8 cellular contexts compared by ENCODE assay signal in genomic region chr17:7844292-7845154, GRCh38. TPM values are rescaled to one million over a fixed set of nuclear protein-coding genes. Genes with fewer than 3 reads are reported as not detected.
DNase-seq lines count a peak whose midpoint lies in the region; TF ChIP-seq lines count a peak whose summit lies in the region.

No MANE protein-coding gene starts in this region.

- H3K9me3 Mint-ChIP-seq in type B pancreatic cell = no peaks in the 10 kb centered on the region

- H3K36me3 ChIP-seq in HEK293 (ENCODE audit: control insufficient read depth in 2 of 2, insufficient read depth in 1 of 2, low read length in 2 of 2) (peaks cover 9 to 40% of the 10 kb centered on the region in 2 experiments), adipocyte (ENCODE audit: control insufficient read depth, insufficient read depth, low read length, severe bottlenecking) (peaks cover 14% of the 10 kb centered on the region), cardiac muscle cell (peaks cover 35% of the 10 kb centered on the region), ovary (no peaks in the 10 kb centered on the region)

- TF ChIP-seq POLR2A in NB4 (IDR thresholded peaks at IDR 0.05; ENCODE audit: extremely low read depth, insufficient read length) (peak; percentile 18), ovary (IDR thresholded peaks at IDR 0.05) (peak; percentile 71)

- no peak for TF ChIP-seq EP300 in ovary (IDR thresholded peaks at IDR 0.05)

- H3K27me3 ChIP-seq in adipocyte (replicated peaks; ENCODE audit: control insufficient read depth, insufficient read depth, low read length) (no peaks in the 10 kb centered on the region), cardiac muscle cell (no peaks in the 10 kb centered on the region), ovary (no peaks in the 10 kb centered on the region)

- CTCF ChIA-PET in HEK293 (lab: Yijun Ruan, JAX) = interaction anchor here (1.0 to 2.9 kb wide), 7 partner anchors 10 to 101 kb away, joined by 3 to 15 read pairs (median 3); partner anchors contain the start of gene NAA38

- intact Hi-C loops in ovary (cut with DNase I) = loop anchor here in 1 of 4 donors (10.0 kb wide), 1 partner anchor 310 kb away; the partner anchor contains the start of gene PER1

- peak overlapping the region; percentile 96 for H3K9ac ChIP-seq in adipocyte (ENCODE audit: low read length)

- peaks cover 20% of the 10 kb centered on the region for H3K4me1 Mint-ChIP-seq in type B pancreatic cell (ENCODE audit: unreplicated experiment)

- peaks cover 16% of the 10 kb centered on the region for H3K4me1 ChIP-seq in HEK293 (ENCODE audit: control insufficient read depth, insufficient read depth, low read length)
- H3K4me1 ChIP-seq in adipocyte (ENCODE audit: control insufficient read depth, insufficient read depth, low read length) = peaks cover 28% of the 10 kb centered on the region
- peaks cover 19% of the 10 kb centered on the region for H3K4me1 ChIP-seq in cardiac muscle cell (ENCODE audit: low read depth)
- H3K4me1 ChIP-seq in ovary (ENCODE audit: insufficient read depth) = peaks cover 9% of the 10 kb centered on the region

- H3K9me3 ChIP-seq in HEK293 (ENCODE audit: control insufficient read depth, insufficient read depth, low read depth, low read length) (no peaks in the 10 kb centered on the region), adipocyte (ENCODE audit: control insufficient read depth, low read length) (no peaks in the 10 kb centered on the region), cardiac muscle cell (ENCODE audit: low read depth) (no peaks in the 10 kb centered on the region), ovary (no peaks in the 10 kb centered on the region)

- H3K27me3 Mint-ChIP-seq in type B pancreatic cell = no peaks in the 10 kb centered on the region

- 0 out of 2 replicates have a peak, but pooled peaks have one; percentile 49 for TF ChIP-seq CTCF in HEK293 (tag by site-specific recombination; IDR thresholded peaks at IDR 0.05)
- no peak for TF ChIP-seq CTCF in NB4 (IDR thresholded peaks at IDR 0.05; ENCODE audit: low read depth, low read length)
- TF ChIP-seq CTCF in cardiac muscle cell (IDR thresholded peaks at IDR 0.05; ENCODE audit: low read depth, low read length) = no peak
- TF ChIP-seq CTCF in ovary (IDR thresholded peaks at IDR 0.05) = no peak
- no peak for TF ChIP-seq CTCF in type B pancreatic cell (conservative IDR thresholded peaks at IDR 0.05)

- peak overlapping the region; percentile 98 for H3K4me3 Mint-ChIP-seq in type B pancreatic cell

- WGBS in ovary, 3 donors = 0 to 1% (median 1%) methylated on average over 51 to 71 of the region's 71 CpGs

- H3K4me3 ChIP-seq in GM08714 (ENCODE audit: low read length) (peak overlapping the region; percentile 88), HEK293 (ENCODE audit: low read depth, low read length) (peak overlapping the region; percentile 70), NB4 (ENCODE audit: low read depth, low read length) (peak overlapping the region; percentile 70), adipocyte (ENCODE audit: low read length) (peak overlapping the region; percentile 95), cardiac muscle cell (peak overlapping the region; percentile 40), ovary (peak overlapping the region; percentile 83)

- DNase-seq in NB4 (ENCODE audit: low read depth) = peak; percentile 80
- DNase-seq in SW 1271 (lab: John Stamatoyannopoulos, UW) = peak; percentile 91 to 95
- DNase-seq in adipocyte (ENCODE audit: low read depth) = peak; percentile 98
- DNase-seq in cardiac muscle cell (ENCODE audit: low read depth in 1 of 2, low spot score in 1 of 2) = peak; percentile 95 to 97
- DNase-seq in ovary = peak; percentile 82 to 90 (median 87)
- DNase-seq in type B pancreatic cell (ENCODE audit: extremely low spot score, unreplicated experiment) = no peak

- H3K27ac Mint-ChIP-seq in type B pancreatic cell = peak overlapping the region; percentile 98

- peak overlapping the region; percentile 96 for H3K27ac ChIP-seq in HEK293 (ENCODE audit: extremely low read depth, low read depth, low read length)
- peak overlapping the region; percentile 74 for H3K27ac ChIP-seq in cardiac muscle cell
- H3K27ac ChIP-seq in ovary = peak overlapping the region; percentile 86 to 90

- H3K36me3 Mint-ChIP-seq in type B pancreatic cell = peaks cover 9% of the 10 kb centered on the region

- POLR2A ChIA-PET in HEK293 (lab: Yijun Ruan, JAX) = interaction anchor here (0.5 to 7.7 kb wide), 22 partner anchors 8 to 278 kb away, joined by 3 to 110 read pairs (median 4); partner anchors contain the start of genes ATP1B2, CNTROB, CYB5D1 and DNAH2

TF ChIP-seq in HEK293, 187 proteins besides CTCF, POLR2A, EP300 and RAD21 (continues in another document):
- TF ChIP-seq ZBTB10 (tag by site-specific recombination; IDR thresholded peaks at IDR 0.05) (peak; percentile 94), SP7 (tag by site-specific recombination; IDR thresholded peaks at IDR 0.05) (no peak), ZNF664 (tag by site-specific recombination; IDR thresholded peaks at IDR 0.05) (no peak), FEZF1 (tag by site-specific recombination; IDR thresholded peaks at IDR 0.05) (no peak), KLF8 (tag by site-specific recombination; IDR thresholded peaks at IDR 0.05) (peak; percentile 43; the same call in 1 of the 2 replicates), SCRT2 (tag by site-specific recombination; IDR thresholded peaks at IDR 0.05) (no peak), MYNN (tag by site-specific recombination; IDR thresholded peaks at IDR 0.05; ENCODE audit: borderline replicate concordance) (no peak), ZNF707 (tag by site-specific recombination; IDR thresholded peaks at IDR 0.05) (no peak), ZBTB20 (tag by site-specific recombination; IDR thresholded peaks at IDR 0.05) (no peak), ZSCAN5A (tag by site-specific recombination; IDR thresholded peaks at IDR 0.05) (peak; percentile 36; the same call in 1 of the 2 replicates), ZNF266 (tag by site-specific recombination; IDR thresholded peaks at IDR 0.05; ENCODE audit: low read depth) (0 out of 2 replicates have a peak, but pooled peaks have one; percentile 14), ZNF510 (tag by site-specific recombination; IDR thresholded peaks at IDR 0.05; ENCODE audit: insufficient replicate concordance) (no peak), ZFHX2 (tag by site-specific recombination; conservative IDR thresholded peaks at IDR 0.05) (no peak), WT1 (tag by site-specific recombination; IDR thresholded peaks at IDR 0.05) (0 out of 2 replicates have a peak, but pooled peaks have one; percentile 11)

RNA-seq across cellular contexts. Expression of gene TMEM88, which starts 10.3 kb away (rescaled TPM):
- total RNA-seq in cardiac muscle cell (27.4 and 51.2 TPM in 2 replicates), ovary (10 to 100 TPM in 3 of 7 donors, 1 to 10 TPM in 4; 2.1 to 11.9 (median 8.2) TPM), type B pancreatic cell (ENCODE audit: low replicate concordance) (4.5 and 10.2 TPM in 2 replicates)
- polyA plus RNA-seq in cardiac muscle cell (31.3 and 66.1 TPM in 2 replicates), ovary (10 to 100 TPM in 1 of 2 donors, 1 to 10 TPM in 1; 5.5 to 17.8 TPM)

RNA-seq across cellular contexts. Expression of gene KDM6B, which starts 10.5 kb away (rescaled TPM):
- total RNA-seq in cardiac muscle cell (11.1 and 20.8 TPM in 2 replicates), ovary (10 to 100 TPM; 13.7 to 80.8 (median 71.9) TPM), type B pancreatic cell (ENCODE audit: low replicate concordance) (69.1 and 85.1 TPM in 2 replicates)
- polyA plus RNA-seq in cardiac muscle cell (9.0 and 9.7 TPM in 2 replicates), ovary (10 to 100 TPM in 1 of 2 donors, 1 to 10 TPM in 1; 9.1 to 36.9 TPM)

RNA-seq across cellular contexts. Expression of gene NAA38, which starts 12.8 kb away (rescaled TPM):
- total RNA-seq in cardiac muscle cell (107 and 130 TPM in 2 replicates), ovary (10 to 100 TPM; 46.4 to 82.8 (median 54.6) TPM), type B pancreatic cell (ENCODE audit: low replicate concordance) (43.6 and 64.9 TPM in 2 replicates)
- polyA plus RNA-seq in cardiac muscle cell (158 and 168 TPM in 2 replicates), ovary (10 to 100 TPM in 1 of 2 donors, 1 to 10 TPM in 1; 4.6 to 59.1 TPM)

RNA-seq across cellular contexts. Expression of gene CYB5D1, which starts 13.3 kb away (rescaled TPM):
- 14.0 and 14.3 TPM in 2 replicates for total RNA-seq in cardiac muscle cell
- 10.7 and 13.7 TPM in 2 replicates for polyA plus RNA-seq in cardiac muscle cell
- total RNA-seq in ovary = 10 to 100 TPM in 6 of 7 donors, 1 to 10 TPM in 1; 7.0 to 18.8 (median 16.1) TPM
- 10 to 100 TPM; 10.8 to 22.2 TPM for polyA plus RNA-seq in ovary
- total RNA-seq in type B pancreatic cell (ENCODE audit: low replicate concordance) = 16.6 and 17.9 TPM in 2 replicates

RNA-seq across cellular contexts. Expression of gene CHD3, which starts 44.1 kb away (rescaled TPM):
- total RNA-seq in cardiac muscle cell (40.2 and 64.7 TPM in 2 replicates), ovary (100 to 1,000 TPM in 4 of 7 donors, 10 to 100 TPM in 3; 65.7 to 145 (median 114) TPM), type B pancreatic cell (ENCODE audit: low replicate concordance) (170 and 172 TPM in 2 replicates)
- polyA plus RNA-seq in cardiac muscle cell (15.9 and 19.7 TPM in 2 replicates), ovary (100 to 1,000 TPM in 1 of 2 donors, 10 to 100 TPM in 1; 87.2 to 100 TPM)

Comparison
In these comparisons a context has a peak if more than half of its experiments do, and no peak if none do; other contexts are left out.
1. H3K4me3 ChIP-seq: peak in every context shown above with its lines; median percentile 95 in adipocyte; 88 in GM08714; 83 in ovary; 70 in HEK293; 70 in NB4; 40 in cardiac muscle cell.